8 cellular contexts compared by ENCODE assay signal in the genomic region with DNA sequence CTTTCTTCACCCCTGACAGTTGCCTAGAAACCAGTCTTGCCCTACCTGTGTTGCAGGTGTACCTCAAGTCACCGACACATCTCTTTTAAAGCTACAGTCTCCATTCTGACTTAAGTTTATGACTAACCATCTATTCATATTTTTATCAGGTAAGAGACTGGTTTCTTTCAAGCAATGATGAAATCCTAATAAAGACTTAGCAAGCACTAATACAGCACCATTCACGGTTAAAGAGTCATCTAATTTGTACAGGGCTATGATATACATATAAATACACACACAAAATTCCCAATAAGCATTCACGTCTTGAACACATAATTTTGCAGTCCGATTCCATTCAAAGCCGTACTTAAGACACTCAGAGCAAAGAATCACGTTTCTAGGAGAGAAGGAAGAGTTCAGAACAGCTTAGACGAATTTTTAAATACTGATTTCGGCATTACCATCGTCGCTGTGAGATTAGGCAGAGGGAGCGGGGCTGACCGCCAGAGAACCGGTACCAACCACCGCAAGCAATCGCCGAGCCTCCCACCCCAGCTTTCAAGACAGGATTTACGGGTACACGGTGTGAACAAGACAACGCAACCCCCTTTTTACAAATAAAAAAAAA. TPM values are rescaled to one million over a fixed set of nuclear protein-coding genes. Genes with fewer than 3 reads are reported as not detected.
A peak's percentile ranks its signal among the peaks of the same experiment; 100 is the strongest.
DNase-seq lines count a peak whose midpoint lies in the region; ATAC-seq and TF ChIP-seq lines count a peak whose summit lies in the region.

No MANE protein-coding gene starts in this region.

- CTCF ChIA-PET in Calu3 (lab: Charles Lee), result interaction anchor here (0.6 to 0.9 kb wide), 2 partner anchors 53 to 66 kb away, joined by 3 read pairs; no protein-coding TSS in a partner anchor

- H3K36me3 ChIP-seq in endocrine pancreas (ENCODE audit: control insufficient read depth, insufficient read depth, low read length), result no peaks in the 10 kb centered on the region

- TF ChIP-seq POLR2A in NB4 (IDR thresholded peaks at IDR 0.05; ENCODE audit: extremely low read depth, insufficient read length), result no peak

- DNase-seq in Calu3 (no peak), NB4 (ENCODE audit: low read depth) (peak; percentile 30), mesenteric fat pad (ENCODE audit: low spot score) (no peak), sciatic nerve (ENCODE audit: low spot score) (no peak), NOMO-1 (lab: John Stamatoyannopoulos, UW; ENCODE audit: unreplicated experiment in 2 of 2) (no peak)
- no peak for DNase-seq in natural killer cell treated with Interleukin-12 subunit alpha and Interleukin-12 subunit beta and Interleukin-15 and Interleukin-18, amount 100 ng/mL, for 72 hours (ENCODE audit: low spot score)

- ATAC-seq in natural killer cell treated with Interleukin-12 subunit alpha and Interleukin-12 subunit beta and Interleukin-15 and Interleukin-18, amount 100 ng/mL, for 72 hours, result no peak
- no peak for ATAC-seq in sciatic nerve
- ATAC-seq in GM19452 (IDR thresholded peaks at IDR 0.05; ENCODE audit: unreplicated experiment), result no peak

- BruUV-seq in Calu3 (replicated peaks; lab: Mats Ljungman, UMichigan), result TSS peak; percentile 44

- peak overlapping the region; percentile 100 for H3K27ac Mint-ChIP-seq in Calu3 (ENCODE audit: unreplicated experiment)
- peak overlapping the region; percentile 55 to 78 for H3K27ac Mint-ChIP-seq in natural killer cell treated with Interleukin-12 subunit alpha and Interleukin-12 subunit beta and Interleukin-15 and Interleukin-18, amount 100 ng/mL, for 72 hours

- peaks cover 75% of the 10 kb centered on the region for H3K36me3 Mint-ChIP-seq in Calu3 (ENCODE audit: insufficient read depth, unreplicated experiment)
- peaks cover 6% of the 10 kb centered on the region for H3K36me3 Mint-ChIP-seq in natural killer cell treated with Interleukin-12 subunit alpha and Interleukin-12 subunit beta and Interleukin-15 and Interleukin-18, amount 100 ng/mL, for 72 hours

- peaks cover 23% of the 10 kb centered on the region for H3K4me1 ChIP-seq in endocrine pancreas (ENCODE audit: control insufficient read depth, insufficient read depth, low read length)

- intact Hi-C loops in Calu3 (cut with micrococcal nuclease; ENCODE audit: unreplicated experiment) (loop anchor here (5.0 kb wide), 2 partner anchors 157 to 232 kb away; no protein-coding TSS in a partner anchor), sciatic nerve (cut with DNase I) (loop anchor here (10.0 kb wide), 1 partner anchor 320 kb away; no protein-coding TSS in a partner anchor)

- H3K9me3 Mint-ChIP-seq in Calu3 (ENCODE audit: low read depth, unreplicated experiment), result no peaks in the 10 kb centered on the region
- no peaks in the 10 kb centered on the region for H3K9me3 Mint-ChIP-seq in natural killer cell treated with Interleukin-12 subunit alpha and Interleukin-12 subunit beta and Interleukin-15 and Interleukin-18, amount 100 ng/mL, for 72 hours

- no peaks in the 10 kb centered on the region for H3K27me3 Mint-ChIP-seq in Calu3 (ENCODE audit: unreplicated experiment)
- peaks cover 14 to 16% of the 10 kb centered on the region in 2 donors for H3K27me3 Mint-ChIP-seq in natural killer cell treated with Interleukin-12 subunit alpha and Interleukin-12 subunit beta and Interleukin-15 and Interleukin-18, amount 100 ng/mL, for 72 hours

- TF ChIP-seq CTCF in Calu3 (IDR thresholded peaks at IDR 0.05; ENCODE audit: unreplicated experiment) (no peak), NB4 (IDR thresholded peaks at IDR 0.05; ENCODE audit: low read depth, low read length) (no peak)

- H3K4me3 ChIP-seq in NB4 (ENCODE audit: low read depth, low read length) (peak overlapping the region; percentile 62), endocrine pancreas (ENCODE audit: control insufficient read depth, insufficient read depth, low read length) (peak overlapping the region; percentile 100)

- no peaks in the 10 kb centered on the region for H3K27me3 ChIP-seq in endocrine pancreas (ENCODE audit: control insufficient read depth, insufficient read depth, low read length)

- peaks cover 25% of the 10 kb centered on the region for H3K4me1 Mint-ChIP-seq in Calu3 (ENCODE audit: low read depth, unreplicated experiment)
- peaks cover 13 to 14% of the 10 kb centered on the region in 2 donors for H3K4me1 Mint-ChIP-seq in natural killer cell treated with Interleukin-12 subunit alpha and Interleukin-12 subunit beta and Interleukin-15 and Interleukin-18, amount 100 ng/mL, for 72 hours (ENCODE audit: low read depth in 2 of 2)

- peak overlapping the region; percentile 100 for H3K9ac ChIP-seq in endocrine pancreas (ENCODE audit: control insufficient read depth, insufficient read depth, low read length)

- peak overlapping the region; percentile 97 for H3K4me3 Mint-ChIP-seq in Calu3 (ENCODE audit: low read depth, unreplicated experiment)
- H3K4me3 Mint-ChIP-seq in natural killer cell treated with Interleukin-12 subunit alpha and Interleukin-12 subunit beta and Interleukin-15 and Interleukin-18, amount 100 ng/mL, for 72 hours, result peak overlapping the region; percentile 94

- no peaks in the 10 kb centered on the region for H3K9me3 ChIP-seq in endocrine pancreas (ENCODE audit: control insufficient read depth, low read length)

RNA-seq across cellular contexts. Expression of gene ERRFI1, which starts 0.9 kb away (rescaled TPM):
- 74.9 and 83.0 TPM in 2 replicates for total RNA-seq in Calu3 (2022)
- 1 to 10 TPM; 3.5 to 6.3 TPM for total RNA-seq in natural killer cell treated with Interleukin-12 subunit alpha and Interleukin-12 subunit beta and Interleukin-15 and Interleukin-18, amount 100 ng/mL, for 72 hours
- total RNA-seq in mesenteric fat pad, result 100 TPM
- total RNA-seq in sciatic nerve, result 33.7 TPM
